Comparison of ENCODE assay signal across 14 cellular contexts in genomic region chr17:65183736-65184135, GRCh38. TPM values are rescaled to one million over a fixed set of nuclear protein-coding genes. Genes with fewer than 3 reads are reported as not detected.
A peak's percentile ranks its signal among the peaks of the same experiment; 100 is the strongest.
DNase-seq lines count a peak whose midpoint lies in the region; ATAC-seq lines count a peak whose summit lies in the region.
"Had no signal": no experiment of that assay in that cellular context is flagged by ENCODE, and none has a peak within 500 bp of the region (broad histone marks: within the 10 kb centered on the region; RNA-seq: fewer than 3 reads in every experiment).

No MANE protein-coding gene starts in this region.

- DNase-seq in activated T-cell treated with anti-CD3 and anti-CD28 coated beads, Interleukin-2, amount 50 U/mL, for 72 hours: no peak
- DNase-seq in activated T-cell treated with anti-CD3 and anti-CD28 coated beads for 4 hours: no peak
- peak; percentile 76 for DNase-seq in astrocyte of the hippocampus (ENCODE audit: low read depth, low spot score)
- peak; percentile 71 for DNase-seq in iPS-NIHi11 (ENCODE audit: low spot score)
- DNase-seq in NCI-H1930 (lab: John Stamatoyannopoulos, UW): no peak
- DNase-seq in left lobe of liver (ENCODE audit: low spot score): no peak
- DNase-seq: cortex of kidney, kidney, NCI-H345, right cardiac atrium had no signal

- H3K36me3 Mint-ChIP-seq in activated T-cell treated with anti-CD3 and anti-CD28 coated beads, Interleukin-2, amount 50 U/mL, for 72 hours (ENCODE audit: insufficient read depth in 2 of 2): no peaks in the 10 kb centered on the region

- H3K27ac Mint-ChIP-seq in activated T-cell treated with anti-CD3 and anti-CD28 coated beads, Interleukin-2, amount 50 U/mL, for 72 hours: peak overlapping the region; percentile 38
- H3K27ac Mint-ChIP-seq: B cell; T-helper 1 cell treated with Interleukin-12 subunit alpha and Interleukin-12 subunit beta and Interleukin-4 antibody, amounts not matched to agents 30 μg/mL and 1 μg/mL, for 36 hours had no signal

- no peak for ATAC-seq in activated T-cell treated with anti-CD3 and anti-CD28 coated beads, Interleukin-2, amount 50 U/mL, for 72 hours (replicated peaks in 1 of 2)
- ATAC-seq in left lobe of liver: no peak
- no peak for ATAC-seq in HG03025 (IDR thresholded peaks at IDR 0.05; ENCODE audit: low FRiP score, unreplicated experiment)
- ATAC-seq in GM19324 (IDR thresholded peaks at IDR 0.05; ENCODE audit: low FRiP score, unreplicated experiment): no peak
- ATAC-seq: right cardiac atrium had no signal

- H3K4me1 Mint-ChIP-seq in activated T-cell treated with anti-CD3 and anti-CD28 coated beads, Interleukin-2, amount 50 U/mL, for 72 hours (ENCODE audit: low read depth): peaks cover 51% of the 10 kb centered on the region

- no peak overlapping the region for H3K4me3 Mint-ChIP-seq in activated T-cell treated with anti-CD3 and anti-CD28 coated beads, Interleukin-2, amount 50 U/mL, for 72 hours
- H3K4me3 Mint-ChIP-seq: B cell; T-helper 1 cell treated with Interleukin-12 subunit alpha and Interleukin-12 subunit beta and Interleukin-4 antibody, amounts not matched to agents 30 μg/mL and 1 μg/mL, for 36 hours had no signal

- no peaks in the 10 kb centered on the region for H3K9me3 Mint-ChIP-seq in activated T-cell treated with anti-CD3 and anti-CD28 coated beads, Interleukin-2, amount 50 U/mL, for 72 hours
- H3K9me3 Mint-ChIP-seq: T-helper 1 cell treated with Interleukin-12 subunit alpha and Interleukin-12 subunit beta and Interleukin-4 antibody, amounts not matched to agents 30 μg/mL and 1 μg/mL, for 36 hours had no signal

- peaks cover 22% of the 10 kb centered on the region for H3K27me3 Mint-ChIP-seq in activated T-cell treated with anti-CD3 and anti-CD28 coated beads, Interleukin-2, amount 50 U/mL, for 72 hours (ENCODE audit: low read depth)
- H3K27me3 Mint-ChIP-seq: B cell had no signal

RNA-seq across cellular contexts. Expression of gene RGS9, which starts 46.6 kb away (rescaled TPM):
- total RNA-seq in activated T-cell treated with anti-CD3 and anti-CD28 coated beads, Interleukin-2, amount 50 U/mL, for 72 hours: 10 to 100 TPM in 1 of 2 donors, 1 to 10 TPM in 1; 5.8 to 16.6 TPM
- total RNA-seq in left lobe of liver: 3.0 TPM

Comparison
In these comparisons a context has a peak if more than half of its experiments do, and no peak if none do; other contexts are left out.
1. DNase-seq: peak in astrocyte of the hippocampus (single experiment) and iPS-NIHi11 (single experiment); none in activated T-cell treated with anti-CD3 and anti-CD28 coated beads, Interleukin-2, amount 50 U/mL, for 72 hours (0 of 2), activated T-cell treated with anti-CD3 and anti-CD28 coated beads for 4 hours (single experiment), NCI-H1930 (0 of 2) and left lobe of liver (single experiment).